ENCODE assay signal across 13 cellular contexts in genomic region chr5:100643473-100643872, GRCh38.
A peak's percentile ranks its signal among the peaks of the same experiment; 100 is the strongest.
DNase-seq lines count a peak whose midpoint lies in the region; ATAC-seq, FAIRE-seq and TF ChIP-seq lines count a peak whose summit lies in the region.
"Had no signal": no experiment of that assay in that cellular context is flagged by ENCODE, and none has a peak within 500 bp of the region (broad histone marks: within the 10 kb centered on the region; RNA-seq: fewer than 3 reads in every experiment).

No MANE protein-coding gene starts in this region.

- H4K20me1 ChIP-seq in neural cell (ENCODE audit: insufficient read depth): no peaks in the 10 kb centered on the region

- H3K4me1 ChIP-seq in HAP-1: peaks cover 15% of the 10 kb centered on the region
- no peaks in the 10 kb centered on the region for H3K4me1 ChIP-seq in upper lobe of right lung

- H3F3A ChIP-seq in neural cell (ENCODE audit: insufficient read depth, low read length, poor library complexity, severe bottlenecking): no peaks in the 10 kb centered on the region

- H3K27ac ChIP-seq in neural cell (ENCODE audit: low read length): no peak overlapping the region
- H3K27ac ChIP-seq in upper lobe of right lung: no peak overlapping the region
- H3K27ac ChIP-seq: skin epidermis had no signal

- DNase-seq in HAP-1 (ENCODE audit: low spot score in 2 of 2) (peak; percentile 62 to 73), NB4 (ENCODE audit: low read depth) (peak; percentile 52), bronchial epithelial cell (ENCODE audit: low read depth) (peak; percentile 75), upper lobe of right lung (no peak)
- DNase-seq: activated gamma-delta T cell treated with Interleukin-2 at 50 U/mL for 16 hours, aorta, mucosa of descending colon, NCI-H1105 had no signal

- ATAC-seq in HG03521 (IDR thresholded peaks at IDR 0.05; ENCODE audit: unreplicated experiment) (no peak), HG02938 (IDR thresholded peaks at IDR 0.05; ENCODE audit: unreplicated experiment) (no peak), upper lobe of right lung (no peak)
- ATAC-seq: esophagus mucosa had no signal

- intact Hi-C loops in upper lobe of right lung (cut with DNase I): no loop called here

- H3K9me2 ChIP-seq in neural cell (ENCODE audit: insufficient read depth, low read length): no peaks in the 10 kb centered on the region

- no peak overlapping the region for H2AFZ ChIP-seq in neural cell (ENCODE audit: low read depth, low read length)

- H3K27me3 ChIP-seq in HAP-1 (ENCODE audit: low read depth) (no peaks in the 10 kb centered on the region), bronchial epithelial cell (ENCODE audit: control insufficient read depth, insufficient read depth, low read length) (no peaks in the 10 kb centered on the region), neural cell (ENCODE audit: insufficient read depth, low read depth, low read length) (peaks cover 3% of the 10 kb centered on the region), upper lobe of right lung (no peaks in the 10 kb centered on the region)

- no peaks in the 10 kb centered on the region for H3K79me2 ChIP-seq in neural cell (replicated peaks; ENCODE audit: insufficient read depth, low read length)

- in situ Hi-C loops in HAP-1 (cut with MboI; ENCODE audit: low sequenced_read_pairs): no loop called here

- no peak for FAIRE-seq in bronchial epithelial cell (lab: Jason Lieb, UNC)

- H3K36me3 ChIP-seq in HAP-1 (replicated peaks) (no peaks in the 10 kb centered on the region), bronchial epithelial cell (ENCODE audit: control insufficient read depth, insufficient read depth, low read length) (no peaks in the 10 kb centered on the region), neural cell (ENCODE audit: insufficient read depth, low read length) (no peaks in the 10 kb centered on the region), upper lobe of right lung (no peaks in the 10 kb centered on the region)

- H3K9ac ChIP-seq in neural cell (ENCODE audit: low read length): no peak overlapping the region

- H3K4me3 ChIP-seq in HAP-1 (no peak overlapping the region), NB4 (ENCODE audit: low read depth, low read length) (no peak overlapping the region), bronchial epithelial cell (ENCODE audit: low read depth, low read length) (no peak overlapping the region), neural cell (ENCODE audit: low read length) (no peak overlapping the region), upper lobe of right lung (no peak overlapping the region)
- H3K4me3 ChIP-seq: mucosa of descending colon, skin epidermis had no signal

- H3K4me2 ChIP-seq in neural cell (ENCODE audit: low read length): no peak overlapping the region

- peak; percentile 86 for TF ChIP-seq EP300 in neural cell (conservative IDR thresholded peaks at IDR 0.05; ENCODE audit: poor library complexity, severe bottlenecking)

- peak; percentile 22 for TF ChIP-seq RAD21 in neural cell (conservative IDR thresholded peaks at IDR 0.05)

- TF ChIP-seq CTCF in NB4 (IDR thresholded peaks at IDR 0.05; ENCODE audit: low read depth, low read length): no peak
- TF ChIP-seq CTCF in bronchial epithelial cell (IDR thresholded peaks at IDR 0.05; ENCODE audit: insufficient read depth, low read length, severe bottlenecking): no peak
- no peak for TF ChIP-seq CTCF in neural cell (IDR thresholded peaks at IDR 0.05; ENCODE audit: poor library complexity, severe bottlenecking)
- TF ChIP-seq CTCF in upper lobe of right lung (IDR thresholded peaks at IDR 0.05): no peak

- H3K9me3 ChIP-seq in HAP-1: no peaks in the 10 kb centered on the region
- no peaks in the 10 kb centered on the region for H3K9me3 ChIP-seq in neural cell (ENCODE audit: low read length)
- H3K9me3 ChIP-seq in upper lobe of right lung: no peaks in the 10 kb centered on the region
- H3K9me3 ChIP-seq: mucosa of descending colon had no signal

- no peak for TF ChIP-seq POLR2A in NB4 (IDR thresholded peaks at IDR 0.05; ENCODE audit: extremely low read depth, insufficient read length)

TF ChIP-seq in neural cell, 6 proteins besides CTCF, POLR2A, EP300 and RAD21:
- TF ChIP-seq SMC3 (conservative IDR thresholded peaks at IDR 0.05; ENCODE audit: poor library complexity) (no peak), TAF1 (IDR thresholded peaks at IDR 0.05; ENCODE audit: low read depth) (no peak), POLR2AphosphoS5 (IDR thresholded peaks at IDR 0.05) (peak; percentile 99), MXI1 (conservative IDR thresholded peaks at IDR 0.05; ENCODE audit: poor library complexity, severe bottlenecking) (no peak), EZH2 (IDR thresholded peaks at IDR 0.05; ENCODE audit: borderline replicate concordance, insufficient read depth, low read length, poor library complexity, severe bottlenecking) (no peak), REST (IDR thresholded peaks at IDR 0.05; ENCODE audit: borderline replicate concordance) (peak; percentile 47)
TF ChIP-seq in neural cell: peak in this region for 2.
